ENCODE assay signal across 12 cellular contexts in the genomic region with DNA sequence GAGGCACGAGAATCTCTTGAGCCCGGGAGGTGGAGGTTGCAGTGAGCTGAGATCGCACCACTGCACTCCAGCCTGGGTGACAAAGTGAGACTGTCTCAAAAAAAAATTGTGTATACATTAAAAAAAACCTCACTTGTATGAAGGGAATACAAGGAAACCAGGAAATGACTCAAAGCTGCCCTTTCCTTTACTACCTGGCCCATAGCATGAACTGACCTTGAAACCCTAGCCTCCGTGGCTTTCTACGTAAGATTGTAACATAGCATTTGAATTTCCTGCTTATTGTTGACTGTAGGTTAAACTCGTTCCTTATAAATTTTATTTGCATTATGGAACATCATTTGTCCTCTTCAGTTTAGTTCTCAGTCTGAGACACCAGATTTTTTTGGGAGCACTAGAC. TPM values are rescaled to one million over a fixed set of nuclear protein-coding genes. Genes with fewer than 3 reads are reported as not detected.
DNase-seq lines count a peak whose midpoint lies in the region; ATAC-seq and TF ChIP-seq lines count a peak whose summit lies in the region.
"Had no signal": no experiment of that assay in that cellular context is flagged by ENCODE, and none has a peak within 500 bp of the region (broad histone marks: within the 10 kb centered on the region; RNA-seq: fewer than 3 reads in every experiment).

No MANE protein-coding gene starts in this region.

- H3K9me3 ChIP-seq in GM23248 (ENCODE audit: low read depth) (no peaks in the 10 kb centered on the region), esophagus (ENCODE audit: control insufficient read depth in 2 of 2, insufficient read depth in 1 of 2, low read depth in 1 of 2, low read length in 1 of 2) (no peaks in the 10 kb centered on the region)
- H3K9me3 ChIP-seq: neutrophil had no signal

- no peaks in the 10 kb centered on the region for H3K27me3 Mint-ChIP-seq in stimulated activated memory B cell treated with anti-CD40 and anti-IgM and Interleukin-4, amounts not matched to agents 10 μg/mL and 1 μg/mL and 100 μg/mL, for 72 hours
- H3K27me3 Mint-ChIP-seq: central memory CD8-positive, alpha-beta T cell had no signal

- no peaks in the 10 kb centered on the region for H3K36me3 Mint-ChIP-seq in stimulated activated memory B cell treated with anti-CD40 and anti-IgM and Interleukin-4, amounts not matched to agents 10 μg/mL and 1 μg/mL and 100 μg/mL, for 72 hours

- H3K4me3 Mint-ChIP-seq in stimulated activated memory B cell treated with anti-CD40 and anti-IgM and Interleukin-4, amounts not matched to agents 10 μg/mL and 1 μg/mL and 100 μg/mL, for 72 hours, result no peak overlapping the region
- H3K4me3 Mint-ChIP-seq: central memory CD8-positive, alpha-beta T cell had no signal

- no peaks in the 10 kb centered on the region for H4K20me1 ChIP-seq in GM23248 (ENCODE audit: insufficient read depth)

- H3K36me3 ChIP-seq in GM23248 (ENCODE audit: low read depth) (no peaks in the 10 kb centered on the region), esophagus (ENCODE audit: control insufficient read depth in 2 of 2, insufficient read depth in 2 of 2, low read length in 1 of 2) (no peaks in the 10 kb centered on the region)
- H3K36me3 ChIP-seq: neutrophil had no signal

- no peak for TF ChIP-seq CTCF in RWPE1 (conservative IDR thresholded peaks at IDR 0.05; ENCODE audit: low read depth)

- no peak overlapping the region for H2AFZ ChIP-seq in GM23248

- in situ Hi-C loops in GM23248 (cut with MboI), result no loop called here

- no peaks in the 10 kb centered on the region for H3K9me3 Mint-ChIP-seq in stimulated activated memory B cell treated with anti-CD40 and anti-IgM and Interleukin-4, amounts not matched to agents 10 μg/mL and 1 μg/mL and 100 μg/mL, for 72 hours
- H3K9me3 Mint-ChIP-seq: central memory CD8-positive, alpha-beta T cell had no signal

- H3K27ac ChIP-seq in GM23248 (peak overlapping the region; percentile 87), RWPE1 (peak overlapping the region; percentile 94), esophagus (ENCODE audit: low read depth in 2 of 2, low read length in 1 of 2) (peak overlapping the region; percentile 75 to 99)
- H3K27ac ChIP-seq: neutrophil, SK-N-MC had no signal

- H3K9me2 ChIP-seq in GM23248 (ENCODE audit: insufficient read depth), result no peaks in the 10 kb centered on the region

- no peaks in the 10 kb centered on the region for H3K79me2 ChIP-seq in GM23248 (ENCODE audit: insufficient read depth)

- peak overlapping the region; percentile 95 for H3K27ac Mint-ChIP-seq in stimulated activated memory B cell treated with anti-CD40 and anti-IgM and Interleukin-4, amounts not matched to agents 10 μg/mL and 1 μg/mL and 100 μg/mL, for 72 hours

- peak; percentile 46 for DNase-seq in GM23248
- peak; percentile 71 for DNase-seq in RWPE1 (ENCODE audit: low spot score)
- no peak for DNase-seq in NCI-H446 treated with DMSO at 0.1 percent for 48 hours (lab: John Stamatoyannopoulos, UW)
- no peak for DNase-seq in nucleus accumbens (lab: John Stamatoyannopoulos, UW)
- DNase-seq: GDM1, hippocampal formation had no signal

- H3K4me1 Mint-ChIP-seq in stimulated activated memory B cell treated with anti-CD40 and anti-IgM and Interleukin-4, amounts not matched to agents 10 μg/mL and 1 μg/mL and 100 μg/mL, for 72 hours, result peaks cover 80% of the 10 kb centered on the region

- CTCF ChIA-PET in RWPE1 (lab: Yijun Ruan, JAX), result interaction anchor here (0.6 to 0.7 kb wide), 2 partner anchors 12 to 177 kb away, joined by 3 to 4 read pairs; no protein-coding TSS in a partner anchor

- POLR2A ChIA-PET in RWPE1 (lab: Yijun Ruan, JAX; ENCODE audit: low non-redundant PET), result interaction anchor here (0.6 to 1.3 kb wide), 5 partner anchors 31 to 277 kb away, joined by 3 to 6 read pairs (median 4); a partner anchor contains a TSS

- H3K9ac ChIP-seq in GM23248, result peak overlapping the region; percentile 65

- no peak for ATAC-seq in stimulated activated memory B cell treated with anti-CD40 and anti-IgM and Interleukin-4, amounts not matched to agents 10 μg/mL and 1 μg/mL and 100 μg/mL, for 72 hours
- ATAC-seq in HG03432 (IDR thresholded peaks at IDR 0.05; ENCODE audit: unreplicated experiment), result no peak

- H3F3A ChIP-seq in GM23248 (ENCODE audit: insufficient read depth), result peaks cover 51% of the 10 kb centered on the region

- 36% methylated on average over 6 of the region's 6 CpGs for WGBS in GM23248 (ENCODE audit: low coverage in 1 of 2, low lambda C conversion rate in 2 of 2, missing lambda C conversion rate in 2 of 2), 2 experiments
- 54 to 56% methylated on average over 6 of the region's 6 CpGs for WGBS in esophagus, 2 donors

- H3K4me3 ChIP-seq in GM23248 (peak overlapping the region; percentile 28), esophagus (ENCODE audit: low read depth in 1 of 2, low read length in 2 of 2) (no peak overlapping the region)
- H3K4me3 ChIP-seq: SK-N-MC had no signal

- H3K4me1 ChIP-seq in GM23248 (ENCODE audit: insufficient read depth), result peaks cover 53% of the 10 kb centered on the region
- peaks cover 0 to 2% of the 10 kb centered on the region in 2 donors for H3K4me1 ChIP-seq in esophagus (ENCODE audit: control insufficient read depth in 2 of 2, insufficient read depth in 2 of 2, low read length in 1 of 2)

- H3K27me3 ChIP-seq in GM23248 (replicated peaks; ENCODE audit: insufficient read depth) (no peaks in the 10 kb centered on the region), esophagus (ENCODE audit: control insufficient read depth in 1 of 2, insufficient read depth in 2 of 2, low read length in 2 of 2) (no peaks in the 10 kb centered on the region)
- H3K27me3 ChIP-seq: neutrophil had no signal

- peak overlapping the region; percentile 63 for H3K4me2 ChIP-seq in GM23248 (ENCODE audit: unreplicated experiment)

RNA-seq across cellular contexts. Expression of a gene that starts 9.1 kb away (rescaled TPM):
- total RNA-seq in GM23248 (2014; rRNA removed; shearing (Covaris generic)), result 124 and 132 TPM in 2 replicates
- polyA plus RNA-seq in GM23248 (2016; fragmentation: Nextera tagmentation; extraction: Ambion mirVana) (119 and 123 TPM in 2 replicates), esophagus (10 to 100 TPM; 17.7 to 33.4 TPM)

RNA-seq across cellular contexts. Expression of a gene that starts 18.6 kb away (rescaled TPM):
- total RNA-seq in GM23248 (2014; rRNA removed; shearing (Covaris generic)), result 5.2 and 5.4 TPM in 2 replicates
- polyA plus RNA-seq in GM23248 (2016; fragmentation: Nextera tagmentation; extraction: Ambion mirVana), result 3.4 and 3.8 TPM in 2 replicates
- 1 to 10 TPM in 1 of 2 donors, under 1 TPM in 1; 0.77 to 2.4 TPM for polyA plus RNA-seq in esophagus

Comparison
In these comparisons a context has a peak if more than half of its experiments do, and no peak if none do; other contexts are left out.
1. DNase-seq: peak in GM23248 (single experiment) and RWPE1 (single experiment); none in NCI-H446 treated with DMSO at 0.1 percent for 48 hours (single experiment) and nucleus accumbens (0 of 56).
2. Peak in every context shown above with its lines, with median percentiles within 50 percentile points of each other: H3K27ac ChIP-seq.